In the genomic region with DNA sequence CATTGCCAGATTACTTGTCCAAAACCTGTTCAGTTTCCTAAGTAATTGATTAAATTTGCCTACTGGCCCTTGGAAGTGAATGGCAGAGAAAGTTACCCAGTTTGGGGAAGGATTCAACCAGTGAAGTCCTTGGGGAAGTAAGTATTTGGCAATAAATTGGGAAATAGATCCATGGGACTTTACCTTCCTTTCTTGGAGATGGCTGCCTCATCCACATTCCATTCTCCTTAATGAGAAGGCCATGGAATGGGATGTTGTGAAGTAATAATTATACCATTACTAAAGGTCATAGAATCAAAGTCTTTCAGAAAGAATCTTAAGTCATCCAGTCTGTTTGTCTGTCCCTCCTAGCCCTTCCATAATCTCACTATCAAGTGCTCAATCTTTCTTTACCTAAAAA, we compare ENCODE assay signal across 1 cellular context.
TF ChIP-seq lines count a peak whose summit lies in the region.

No MANE protein-coding gene starts in this region.

TF ChIP-seq in GM23338, 12 proteins besides CTCF, POLR2A, EP300 and RAD21 (continued from another document):
- TF ChIP-seq, protein P1, sequence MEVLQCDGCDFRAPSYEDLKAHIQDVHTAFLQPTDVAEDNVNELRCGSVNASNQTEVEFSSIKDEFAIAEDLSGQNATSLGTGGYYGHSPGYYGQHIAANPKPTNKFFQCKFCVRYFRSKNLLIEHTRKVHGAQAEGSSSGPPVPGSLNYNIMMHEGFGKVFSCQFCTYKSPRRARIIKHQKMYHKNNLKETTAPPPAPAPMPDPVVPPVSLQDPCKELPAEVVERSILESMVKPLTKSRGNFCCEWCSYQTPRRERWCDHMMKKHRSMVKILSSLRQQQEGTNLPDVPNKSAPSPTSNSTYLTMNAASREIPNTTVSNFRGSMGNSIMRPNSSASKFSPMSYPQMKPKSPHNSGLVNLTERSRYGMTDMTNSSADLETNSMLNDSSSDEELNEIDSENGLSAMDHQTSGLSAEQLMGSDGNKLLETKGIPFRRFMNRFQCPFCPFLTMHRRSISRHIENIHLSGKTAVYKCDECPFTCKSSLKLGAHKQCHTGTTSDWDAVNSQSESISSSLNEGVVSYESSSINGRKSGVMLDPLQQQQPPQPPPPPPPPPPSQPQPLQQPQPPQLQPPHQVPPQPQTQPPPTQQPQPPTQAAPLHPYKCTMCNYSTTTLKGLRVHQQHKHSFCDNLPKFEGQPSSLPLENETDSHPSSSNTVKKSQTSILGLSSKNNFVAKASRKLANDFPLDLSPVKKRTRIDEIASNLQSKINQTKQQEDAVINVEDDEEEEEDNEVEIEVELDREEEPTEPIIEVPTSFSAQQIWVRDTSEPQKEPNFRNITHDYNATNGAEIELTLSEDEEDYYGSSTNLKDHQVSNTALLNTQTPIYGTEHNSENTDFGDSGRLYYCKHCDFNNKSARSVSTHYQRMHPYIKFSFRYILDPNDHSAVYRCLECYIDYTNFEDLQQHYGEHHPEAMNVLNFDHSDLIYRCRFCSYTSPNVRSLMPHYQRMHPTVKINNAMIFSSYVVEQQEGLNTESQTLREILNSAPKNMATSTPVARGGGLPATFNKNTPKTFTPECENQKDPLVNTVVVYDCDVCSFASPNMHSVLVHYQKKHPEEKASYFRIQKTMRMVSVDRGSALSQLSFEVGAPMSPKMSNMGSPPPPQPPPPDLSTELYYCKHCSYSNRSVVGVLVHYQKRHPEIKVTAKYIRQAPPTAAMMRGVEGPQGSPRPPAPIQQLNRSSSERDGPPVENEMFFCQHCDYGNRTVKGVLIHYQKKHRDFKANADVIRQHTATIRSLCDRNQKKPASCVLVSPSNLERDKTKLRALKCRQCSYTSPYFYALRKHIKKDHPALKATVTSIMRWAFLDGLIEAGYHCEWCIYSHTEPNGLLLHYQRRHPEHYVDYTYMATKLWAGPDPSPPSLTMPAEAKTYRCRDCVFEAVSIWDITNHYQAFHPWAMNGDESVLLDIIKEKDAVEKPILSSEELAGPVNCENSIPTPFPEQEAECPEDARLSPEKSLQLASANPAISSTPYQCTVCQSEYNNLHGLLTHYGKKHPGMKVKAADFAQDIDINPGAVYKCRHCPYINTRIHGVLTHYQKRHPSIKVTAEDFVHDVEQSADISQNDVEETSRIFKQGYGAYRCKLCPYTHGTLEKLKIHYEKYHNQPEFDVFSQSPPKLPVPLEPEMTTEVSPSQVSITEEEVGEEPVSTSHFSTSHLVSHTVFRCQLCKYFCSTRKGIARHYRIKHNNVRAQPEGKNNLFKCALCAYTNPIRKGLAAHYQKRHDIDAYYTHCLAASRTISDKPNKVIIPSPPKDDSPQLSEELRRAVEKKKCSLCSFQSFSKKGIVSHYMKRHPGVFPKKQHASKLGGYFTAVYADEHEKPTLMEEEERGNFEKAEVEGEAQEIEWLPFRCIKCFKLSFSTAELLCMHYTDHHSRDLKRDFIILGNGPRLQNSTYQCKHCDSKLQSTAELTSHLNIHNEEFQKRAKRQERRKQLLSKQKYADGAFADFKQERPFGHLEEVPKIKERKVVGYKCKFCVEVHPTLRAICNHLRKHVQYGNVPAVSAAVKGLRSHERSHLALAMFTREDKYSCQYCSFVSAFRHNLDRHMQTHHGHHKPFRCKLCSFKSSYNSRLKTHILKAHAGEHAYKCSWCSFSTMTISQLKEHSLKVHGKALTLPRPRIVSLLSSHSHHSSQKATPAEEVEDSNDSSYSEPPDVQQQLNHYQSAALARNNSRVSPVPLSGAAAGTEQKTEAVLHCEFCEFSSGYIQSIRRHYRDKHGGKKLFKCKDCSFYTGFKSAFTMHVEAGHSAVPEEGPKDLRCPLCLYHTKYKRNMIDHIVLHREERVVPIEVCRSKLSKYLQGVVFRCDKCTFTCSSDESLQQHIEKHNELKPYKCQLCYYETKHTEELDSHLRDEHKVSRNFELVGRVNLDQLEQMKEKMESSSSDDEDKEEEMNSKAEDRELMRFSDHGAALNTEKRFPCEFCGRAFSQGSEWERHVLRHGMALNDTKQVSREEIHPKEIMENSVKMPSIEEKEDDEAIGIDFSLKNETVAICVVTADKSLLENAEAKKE (CRISPR knock-in tag; IDR thresholded peaks at IDR 0.05), result no peak
- TF ChIP-seq CREB1 (CRISPR knock-in tag; IDR thresholded peaks at IDR 0.05; ENCODE audit: low read depth) (no peak), EZH2 (IDR thresholded peaks at IDR 0.05; ENCODE audit: low read depth, unreplicated experiment) (no peak), EZH2phosphoT487 (IDR thresholded peaks at IDR 0.05; ENCODE audit: unreplicated experiment) (no peak), POLR2AphosphoS5 (IDR thresholded peaks at IDR 0.05; ENCODE audit: low read depth) (no peak), JUNB (IDR thresholded peaks at IDR 0.05; ENCODE audit: unreplicated experiment) (no peak), ETS1 (IDR thresholded peaks at IDR 0.05) (no peak), STAT1 (IDR thresholded peaks at IDR 0.05; ENCODE audit: unreplicated experiment) (no peak), ZNF331 (CRISPR knock-in tag; IDR thresholded peaks at IDR 0.05; ENCODE audit: low read depth) (no peak), REST (IDR thresholded peaks at IDR 0.05; ENCODE audit: unreplicated experiment) (no peak), NANOG (IDR thresholded peaks at IDR 0.05; ENCODE audit: borderline replicate concordance) (no peak)
